ENCODE assay signal across 1 cellular context in the genomic region with DNA sequence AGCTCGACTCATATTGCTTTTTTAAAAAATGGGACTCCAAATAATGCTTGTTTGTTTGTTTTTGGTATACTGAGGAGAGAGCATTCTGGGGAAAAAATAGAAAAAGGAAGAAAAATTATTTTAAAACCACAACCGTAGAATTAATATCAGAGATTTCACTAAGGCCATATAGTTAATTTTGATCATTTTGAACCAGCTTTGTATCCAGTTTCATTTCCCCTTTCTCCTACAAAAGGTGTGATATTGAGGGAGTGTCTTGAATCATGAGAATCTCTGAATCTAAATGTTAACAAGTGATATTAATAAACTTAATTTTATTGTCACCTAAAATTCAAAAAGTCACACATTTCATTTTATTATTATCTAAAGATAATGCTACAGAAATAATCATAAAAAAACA.
TF ChIP-seq lines count a peak whose summit lies in the region.

No MANE protein-coding gene starts in this region.

TF ChIP-seq in GM23338, 12 proteins besides CTCF, POLR2A, EP300 and RAD21 (continued from another document):
- no peak for TF ChIP-seq NANOG (IDR thresholded peaks at IDR 0.05; ENCODE audit: borderline replicate concordance)
- TF ChIP-seq EZH2phosphoT487 (IDR thresholded peaks at IDR 0.05; ENCODE audit: unreplicated experiment) = no peak
- TF ChIP-seq, protein P1, sequence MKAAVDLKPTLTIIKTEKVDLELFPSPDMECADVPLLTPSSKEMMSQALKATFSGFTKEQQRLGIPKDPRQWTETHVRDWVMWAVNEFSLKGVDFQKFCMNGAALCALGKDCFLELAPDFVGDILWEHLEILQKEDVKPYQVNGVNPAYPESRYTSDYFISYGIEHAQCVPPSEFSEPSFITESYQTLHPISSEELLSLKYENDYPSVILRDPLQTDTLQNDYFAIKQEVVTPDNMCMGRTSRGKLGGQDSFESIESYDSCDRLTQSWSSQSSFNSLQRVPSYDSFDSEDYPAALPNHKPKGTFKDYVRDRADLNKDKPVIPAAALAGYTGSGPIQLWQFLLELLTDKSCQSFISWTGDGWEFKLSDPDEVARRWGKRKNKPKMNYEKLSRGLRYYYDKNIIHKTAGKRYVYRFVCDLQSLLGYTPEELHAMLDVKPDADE (IDR thresholded peaks at IDR 0.05) = no peak
- no peak for TF ChIP-seq ZNF331 (CRISPR knock-in tag; IDR thresholded peaks at IDR 0.05; ENCODE audit: low read depth)
